9 cellular contexts compared by ENCODE assay signal in the genomic region with DNA sequence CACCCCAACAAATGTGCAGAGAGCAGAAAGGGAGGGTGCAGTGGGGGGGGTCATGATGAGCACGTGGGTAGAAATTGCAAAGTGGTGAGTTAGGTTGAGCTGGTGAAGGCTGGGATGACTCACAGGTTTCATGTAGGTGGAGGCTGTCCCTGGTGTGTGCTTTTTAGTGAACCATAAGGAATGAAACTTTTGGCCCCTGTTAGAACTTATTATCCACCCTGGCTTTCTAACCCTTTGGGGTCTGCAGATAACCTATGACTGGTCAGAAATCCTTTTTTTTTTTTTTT. TPM values are rescaled to one million over a fixed set of nuclear protein-coding genes. Genes with fewer than 3 reads are reported as not detected.
DNase-seq lines count a peak whose midpoint lies in the region; ATAC-seq and TF ChIP-seq lines count a peak whose summit lies in the region.
"Had no signal": no experiment of that assay in that cellular context is flagged by ENCODE, and none has a peak within 500 bp of the region (broad histone marks: within the 10 kb centered on the region; RNA-seq: fewer than 3 reads in every experiment).

No MANE protein-coding gene starts in this region.

- TF ChIP-seq EP300 in suprapubic skin (IDR thresholded peaks at IDR 0.05), result no peak

- H3K4me3 Mint-ChIP-seq in activated T-cell treated with anti-CD3 and anti-CD28 coated beads, Interleukin-2, amount 50 U/mL, for 4 hours, result no peak overlapping the region

- 19% methylated on average over 1 of the region's 1 CpG for WGBS in suprapubic skin

- peaks cover 11% of the 10 kb centered on the region for H3K36me3 ChIP-seq in suprapubic skin

- ATAC-seq in HG02981 (IDR thresholded peaks at IDR 0.05; ENCODE audit: unreplicated experiment), result peak; percentile 61
- ATAC-seq in activated T-cell treated with anti-CD3 and anti-CD28 coated beads, Interleukin-2, amount 50 U/mL, for 4 hours, result peak; percentile 99 to 100

- H3K9me3 ChIP-seq in suprapubic skin, result no peaks in the 10 kb centered on the region
- H3K9me3 ChIP-seq: upper lobe of left lung had no signal

- H3K27me3 ChIP-seq in suprapubic skin, result no peaks in the 10 kb centered on the region
- H3K27me3 ChIP-seq: upper lobe of left lung had no signal

- H3K4me1 ChIP-seq in suprapubic skin, result peaks cover 10% of the 10 kb centered on the region
- H3K4me1 ChIP-seq: upper lobe of left lung had no signal

- DNase-seq in CD1c-positive myeloid dendritic cell (ENCODE audit: extremely low spot score) (peak; percentile 53), kidney glomerular epithelial cell (lab: John Stamatoyannopoulos, UW) (peak; percentile 90), suprapubic skin (ENCODE audit: low spot score in 2 of 2) (no peak), NCI-H187 treated with DMSO at 0.1 percent for 48 hours (lab: John Stamatoyannopoulos, UW) (no peak), SK-N-DZ (ENCODE audit: low spot score) (no peak), OCI-M1 (lab: John Stamatoyannopoulos, UW) (no peak)
- DNase-seq in activated T-cell treated with anti-CD3 and anti-CD28 coated beads, Interleukin-2, amount 50 U/mL, for 4 hours, result peak; percentile 12
- DNase-seq: upper lobe of left lung had no signal

- no peaks in the 10 kb centered on the region for H3K27me3 Mint-ChIP-seq in activated T-cell treated with anti-CD3 and anti-CD28 coated beads, Interleukin-2, amount 50 U/mL, for 4 hours (ENCODE audit: low read depth)

- no peak overlapping the region for H3K4me3 ChIP-seq in suprapubic skin
- H3K4me3 ChIP-seq: upper lobe of left lung had no signal

- H3K9me3 Mint-ChIP-seq in activated T-cell treated with anti-CD3 and anti-CD28 coated beads, Interleukin-2, amount 50 U/mL, for 4 hours, result no peaks in the 10 kb centered on the region

- peaks cover 16% of the 10 kb centered on the region for H3K36me3 Mint-ChIP-seq in activated T-cell treated with anti-CD3 and anti-CD28 coated beads, Interleukin-2, amount 50 U/mL, for 4 hours (ENCODE audit: insufficient read depth)

- no peak for TF ChIP-seq CTCF in suprapubic skin (IDR thresholded peaks at IDR 0.05)

- TF ChIP-seq POLR2A in suprapubic skin (IDR thresholded peaks at IDR 0.05), result no peak

- peaks cover 11% of the 10 kb centered on the region for H3K4me1 Mint-ChIP-seq in activated T-cell treated with anti-CD3 and anti-CD28 coated beads, Interleukin-2, amount 50 U/mL, for 4 hours (ENCODE audit: low read depth)

- H3K27ac ChIP-seq in suprapubic skin, result peak overlapping the region; percentile 2
- H3K27ac ChIP-seq: upper lobe of left lung had no signal

RNA-seq across cellular contexts. Expression of a gene that starts 46.9 kb away (rescaled TPM):
- total RNA-seq in activated T-cell treated with anti-CD3 and anti-CD28 coated beads, Interleukin-2, amount 50 U/mL, for 4 hours, result 10 to 100 TPM in 1 of 3 donors, 1 to 10 TPM in 2; 8.1 to 10.8 (median 9.6) TPM
- total RNA-seq in suprapubic skin, result 10 to 100 TPM; 23.8 to 49.6 (median 34.8) TPM
- polyA plus RNA-seq in SK-N-DZ (2014; cell fraction: cytosol; rRNA removed), result 5.4 and 7.7 TPM in 2 replicates
- 2.1 and 3.5 TPM in 2 replicates for polyA plus RNA-seq in SK-N-DZ (2014; cell fraction: nucleus; rRNA removed)

Comparison
In these comparisons a context has a peak if more than half of its experiments do, and no peak if none do; other contexts are left out.
1. DNase-seq: peak in CD1c-positive myeloid dendritic cell (single experiment), activated T-cell treated with anti-CD3 and anti-CD28 coated beads, Interleukin-2, amount 50 U/mL, for 4 hours (single experiment) and kidney glomerular epithelial cell (single experiment); none in suprapubic skin (0 of 2), NCI-H187 treated with DMSO at 0.1 percent for 48 hours (single experiment), SK-N-DZ (single experiment) and OCI-M1 (single experiment).